ENCODE assay signal across 8 cellular contexts in the genomic region with DNA sequence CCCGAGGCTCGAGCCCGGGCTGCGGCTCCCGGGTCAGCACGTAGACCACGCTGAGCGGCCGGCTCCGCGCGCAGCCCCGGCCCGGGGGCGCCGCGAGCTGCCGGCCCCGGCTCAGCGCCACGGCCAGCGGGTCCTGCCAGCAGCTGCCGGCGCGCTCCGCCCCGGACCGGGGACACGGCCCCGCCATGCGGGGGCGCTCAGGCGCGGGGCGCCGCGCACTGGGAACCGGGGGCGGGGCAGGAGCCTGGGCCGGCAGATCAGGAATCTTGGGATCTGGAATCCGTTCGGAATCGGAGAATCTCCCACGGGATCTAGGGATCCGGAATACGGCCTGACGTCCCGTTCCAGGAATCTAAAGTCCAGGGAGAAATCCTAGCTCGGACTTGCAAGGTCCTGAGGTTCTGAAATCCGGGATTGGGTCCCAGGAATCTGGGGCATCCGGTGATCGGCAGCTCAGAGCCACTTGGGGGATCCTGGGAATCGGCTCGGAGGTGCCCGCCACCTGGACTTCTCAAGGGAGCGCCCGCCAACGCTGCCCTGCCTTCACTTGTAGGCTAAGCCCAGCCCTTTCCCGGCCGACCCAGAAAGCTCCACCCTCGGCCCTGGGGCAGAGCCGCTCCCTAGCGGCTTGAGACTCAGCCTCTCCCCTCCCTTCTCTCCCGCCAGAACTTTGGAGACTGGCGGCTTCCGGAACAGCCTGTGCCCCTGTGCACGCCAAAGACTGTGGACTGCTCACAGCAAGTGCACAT. TPM values are rescaled to one million over a fixed set of nuclear protein-coding genes. Genes with fewer than 3 reads are reported as not detected.
DNase-seq lines count a peak whose midpoint lies in the region; ATAC-seq and TF ChIP-seq lines count a peak whose summit lies in the region.

Gene MAP3K6 (minus strand): TSS at position 551 of the 749 bp plus-strand sequence. CDS start 364 bp downstream, at position 187.

- peak within 1 kb of the TSS; percentile 81 for H3K23ac ChIP-seq in neuronal stem cell (ENCODE audit: low read depth, low read length, poor library complexity)

- peak within 1 kb of the TSS; percentile 13 for H4K91ac ChIP-seq in neuronal stem cell (ENCODE audit: low read depth, low read length, poor library complexity)

- intact Hi-C loops in A673 (cut with micrococcal nuclease; ENCODE audit: unreplicated experiment), result no loop called here
- intact Hi-C loops in PC-9 (cut with micrococcal nuclease; ENCODE audit: unreplicated experiment), result loop anchor here (1.0 to 5.0 kb wide), 3 partner anchors 16 to 44 kb away; partner anchors contain the start of genes CD164L2 and TMEM222
- intact Hi-C loops in aorta (cut with DNase I), result loop anchor here in 1 of 2 donors (1.0 kb wide), 1 partner anchor 44 kb away; the partner anchor contains the start of gene TMEM222

- no peaks in the 10 kb centered on the region for H3K9me2 ChIP-seq in PC-9 (ENCODE audit: insufficient read depth)

- H3K14ac ChIP-seq in neuronal stem cell (ENCODE audit: low read length), result peak within 1 kb of the TSS; percentile 25

- peaks cover 2% of the 10 kb centered on the region for H3K9me3 Mint-ChIP-seq in glutamatergic neuron (ENCODE audit: unreplicated experiment)

- no peaks in the 10 kb centered on the region for H3K79me2 ChIP-seq in PC-9 (ENCODE audit: low read depth)

- H3K4me2 ChIP-seq in PC-9 (peak within 1 kb of the TSS; percentile 87), neuronal stem cell (ENCODE audit: insufficient read depth, low read length, poor library complexity, severe bottlenecking) (peak within 1 kb of the TSS; percentile 94)

- no peaks in the 10 kb centered on the region for H4K20me1 ChIP-seq in PC-9 (ENCODE audit: insufficient read depth)

- H4K8ac ChIP-seq in neuronal stem cell (ENCODE audit: low read depth, low read length), result no peak within 1 kb of the TSS

- peak within 1 kb of the TSS; percentile 85 for H3K4me3 Mint-ChIP-seq in glutamatergic neuron (ENCODE audit: unreplicated experiment)

- H3K4me1 ChIP-seq in A673 (ENCODE audit: insufficient read depth, low read length, poor library complexity, severe bottlenecking), result peaks cover 10% of the 10 kb centered on the region
- peaks cover 9% of the 10 kb centered on the region; the same call in 1 of the 2 replicates for H3K4me1 ChIP-seq in PC-9 (replicated peaks; ENCODE audit: insufficient read depth)
- H3K4me1 ChIP-seq in adipocyte (ENCODE audit: control insufficient read depth, insufficient read depth, low read length), result peaks cover 24% of the 10 kb centered on the region
- peaks cover 18 to 28% of the 10 kb centered on the region in 2 donors for H3K4me1 ChIP-seq in neuronal stem cell (ENCODE audit: control insufficient read depth in 2 of 2, insufficient read depth in 1 of 2, low read depth in 1 of 2, low read length in 2 of 2)
- no peaks in the 10 kb centered on the region for H3K4me1 ChIP-seq in aorta (ENCODE audit: control insufficient read depth in 1 of 2, insufficient read depth in 2 of 2, low read length in 2 of 2)

- peak; percentile 88 for ATAC-seq in aorta (ENCODE audit: low FRiP score)

- H3K4me3 ChIP-seq in A673 (ENCODE audit: low read depth, low read length, poor library complexity, severe bottlenecking) (peak within 1 kb of the TSS; percentile 59), PC-9 (peak within 1 kb of the TSS; percentile 70), adipocyte (ENCODE audit: low read length) (peak within 1 kb of the TSS; percentile 93), neuronal stem cell (ENCODE audit: low read length in 2 of 2) (peak within 1 kb of the TSS; percentile 71 to 83), aorta (ENCODE audit: low read length in 2 of 2) (peak within 1 kb of the TSS; percentile 82 to 87)

- H2AK5ac ChIP-seq in neuronal stem cell (ENCODE audit: low read depth, low read length), result peak within 1 kb of the TSS; percentile 40

- H3F3A ChIP-seq in PC-9 (ENCODE audit: insufficient read depth, low read depth), result no peaks in the 10 kb centered on the region

- peak within 1 kb of the TSS; percentile 88 for H2BK15ac ChIP-seq in neuronal stem cell (ENCODE audit: low read length)

- DNase-seq in A673 (ENCODE audit: low spot score), result peak; percentile 84
- peak; percentile 86 for DNase-seq in HuH-7 (ENCODE audit: low spot score)
- peak; percentile 51 to 83 for DNase-seq in PC-9
- peak; percentile 91 for DNase-seq in adipocyte (ENCODE audit: low read depth)
- DNase-seq in glutamatergic neuron, result peak; percentile 73
- peak; percentile 63 for DNase-seq in neuronal stem cell (ENCODE audit: low spot score)
- peak; percentile 94 to 96 for DNase-seq in aorta

- BruUV-seq in A673 (replicated peaks; lab: Mats Ljungman, UMichigan), result no TSS peak
- TSS peak; percentile 44 for BruUV-seq in PC-9 (replicated peaks; lab: Mats Ljungman, UMichigan)

- POLR2A ChIA-PET in A673 (lab: Charles Lee; ENCODE audit: low non-redundant PET) (no interaction called here), PC-9 (lab: Charles Lee; ENCODE audit: unreplicated experiment) (interaction anchor here (0.6 to 0.8 kb wide), 2 partner anchors 25 to 436 kb away, joined by 4 to 17 read pairs; partner anchors contain the start of gene SYTL1)

- CTCF ChIA-PET in A673 (lab: Charles Lee) (interaction anchor here (0.5 to 1.7 kb wide), 4 partner anchors 9 to 1370 kb away, joined by 3 to 6 read pairs (median 4); partner anchors contain the start of gene YTHDF2), PC-9 (lab: Charles Lee) (interaction anchor here (0.6 to 1.1 kb wide), 5 partner anchors 12 to 66 kb away, joined by 3 to 7 read pairs (median 3); partner anchors contain the start of gene CD164L2)

- H3K27me3 ChIP-seq in A673 (replicated peaks; ENCODE audit: insufficient read depth, low read depth, low read length, poor library complexity) (no peaks in the 10 kb centered on the region), PC-9 (ENCODE audit: insufficient read depth, low read depth) (no peaks in the 10 kb centered on the region), adipocyte (replicated peaks; ENCODE audit: control insufficient read depth, insufficient read depth, low read length) (no peaks in the 10 kb centered on the region), neuronal stem cell (ENCODE audit: control insufficient read depth in 3 of 3, insufficient read depth in 3 of 3, low read depth in 1 of 3, low read length in 3 of 3) (peaks cover 0 to 6% (median 6%) of the 10 kb centered on the region in 3 experiments), aorta (ENCODE audit: control insufficient read depth in 1 of 2, insufficient read depth in 2 of 2, low read length in 1 of 2) (no peaks in the 10 kb centered on the region)

- peak within 1 kb of the TSS; percentile 81 for H3K27ac Mint-ChIP-seq in glutamatergic neuron (ENCODE audit: unreplicated experiment)

- H3K36me3 Mint-ChIP-seq in glutamatergic neuron (ENCODE audit: unreplicated experiment), result no peaks in the 10 kb centered on the region

- H3K9me3 ChIP-seq in A673 (ENCODE audit: low read depth, low read length, poor library complexity, severe bottlenecking) (no peaks in the 10 kb centered on the region), PC-9 (ENCODE audit: insufficient read depth, low read depth) (no peaks in the 10 kb centered on the region), adipocyte (ENCODE audit: control insufficient read depth, low read length) (no peaks in the 10 kb centered on the region), neuronal stem cell (replicated peaks in 1 of 2; ENCODE audit: control insufficient read depth in 2 of 2, insufficient read depth in 1 of 2, low read depth in 1 of 2, low read length in 2 of 2) (no peaks in the 10 kb centered on the region), aorta (ENCODE audit: control insufficient read depth, low read length) (no peaks in the 10 kb centered on the region)

- H3K27me3 Mint-ChIP-seq in glutamatergic neuron (ENCODE audit: unreplicated experiment), result peaks cover 6% of the 10 kb centered on the region

- H2AFZ ChIP-seq in PC-9 (peak within 1 kb of the TSS; percentile 99), neuronal stem cell (ENCODE audit: low read length) (peak within 1 kb of the TSS; percentile 99)

- TF ChIP-seq CTCF in A673 (conservative IDR thresholded peaks at IDR 0.05; ENCODE audit: low read depth, low read length) (peak; percentile 39), GM12874 (IDR thresholded peaks at IDR 0.05; ENCODE audit: insufficient read depth, low read depth, low read length) (peak; percentile 73), PC-9 (conservative IDR thresholded peaks at IDR 0.05) (no peak), glutamatergic neuron (IDR thresholded peaks at IDR 0.05; ENCODE audit: partially characterized antibody, unreplicated experiment) (no peak)

- H2BK120ac ChIP-seq in neuronal stem cell (ENCODE audit: low read depth, low read length), result no peak within 1 kb of the TSS

- H3K27ac ChIP-seq in A673 (ENCODE audit: low read depth, low read length, poor library complexity, severe bottlenecking) (peak within 1 kb of the TSS; percentile 8), PC-9 (no peak within 1 kb of the TSS), neuronal stem cell (replicated peaks; ENCODE audit: low read length) (peak within 1 kb of the TSS; percentile 94), aorta (ENCODE audit: low read depth in 1 of 2, low read length in 2 of 2) (peak within 1 kb of the TSS; percentile 93 to 94)

- H3K36me3 ChIP-seq in A673 (ENCODE audit: insufficient read depth, low read length, poor library complexity, severe bottlenecking) (no peaks in the 10 kb centered on the region), PC-9 (ENCODE audit: low read depth) (no peaks in the 10 kb centered on the region), adipocyte (ENCODE audit: control insufficient read depth, insufficient read depth, low read length, severe bottlenecking) (peaks cover 23% of the 10 kb centered on the region), neuronal stem cell (replicated peaks in 1 of 2; ENCODE audit: control insufficient read depth in 2 of 2, insufficient read depth in 2 of 2, low read length in 2 of 2) (peaks cover 0 to 21% of the 10 kb centered on the region in 2 donors), aorta (ENCODE audit: control insufficient read depth in 1 of 2, insufficient read depth in 2 of 2, low read length in 1 of 2) (peaks cover 0 to 4% of the 10 kb centered on the region in 2 donors)

- H3K4me1 Mint-ChIP-seq in glutamatergic neuron (ENCODE audit: low read depth, unreplicated experiment), result peaks cover 8% of the 10 kb centered on the region

- H2BK12ac ChIP-seq in neuronal stem cell (ENCODE audit: low read length), result no peak within 1 kb of the TSS

- no peaks in the 10 kb centered on the region for H3K79me1 ChIP-seq in neuronal stem cell (ENCODE audit: low read depth, low read length)

- peak within 1 kb of the TSS; percentile 40 for H2BK5ac ChIP-seq in neuronal stem cell (ENCODE audit: low read length)

- H3K4ac ChIP-seq in neuronal stem cell (ENCODE audit: low read length), result no peak within 1 kb of the TSS

- peak within 1 kb of the TSS; percentile 93 for H3K18ac ChIP-seq in neuronal stem cell (ENCODE audit: low read length)

- no CpG with 5 or more reads among the region's 67 CpGs for WGBS in neuronal stem cell (ENCODE audit: extremely low coverage in 2 of 2, insufficient read length in 2 of 2, insufficient replicate concordance in 1 of 2), 2 donors
- WGBS in aorta, 2 donors, result 0 to 1% methylated on average over 58 to 67 of the region's 67 CpGs

- H3K9ac ChIP-seq in adipocyte (ENCODE audit: low read length) (peak within 1 kb of the TSS; percentile 95), neuronal stem cell (ENCODE audit: low read depth, low read length, poor library complexity) (peak within 1 kb of the TSS; percentile 82)

RNA-seq across cellular contexts. Expression of gene MAP3K6, which starts in this region (rescaled TPM):
- total RNA-seq in A673 (2021), result 2.4 and 2.9 TPM in 2 replicates
- total RNA-seq in PC-9 (2021), result 25.1 and 26.2 TPM in 2 replicates
- total RNA-seq in glutamatergic neuron (ENCODE audit: unreplicated experiment), result 10.0 TPM
- 8.4 TPM for polyA plus RNA-seq in neuronal stem cell (2013, experiment 1 of 2)
- polyA plus RNA-seq in neuronal stem cell (2013, experiment 2 of 2), result 8.3 TPM
- 10 to 100 TPM; 84.8 to 90.3 TPM for total RNA-seq in aorta
- 100 to 1,000 TPM in 1 of 2 donors, 10 to 100 TPM in 1; 11.5 to 164 TPM for polyA plus RNA-seq in aorta

Comparison
In these comparisons a context has a peak if more than half of its experiments do, and no peak if none do; other contexts are left out.
1. CTCF ChIP-seq: peak in A673 (single experiment) and GM12874 (single experiment); none in PC-9 (single experiment) and glutamatergic neuron (single experiment).
2. Peak in every context shown above with its lines, with median percentiles within 50 percentile points of each other: DNase-seq and H3K4me3 ChIP-seq.